13 cellular contexts compared by ENCODE assay signal in the genomic region with DNA sequence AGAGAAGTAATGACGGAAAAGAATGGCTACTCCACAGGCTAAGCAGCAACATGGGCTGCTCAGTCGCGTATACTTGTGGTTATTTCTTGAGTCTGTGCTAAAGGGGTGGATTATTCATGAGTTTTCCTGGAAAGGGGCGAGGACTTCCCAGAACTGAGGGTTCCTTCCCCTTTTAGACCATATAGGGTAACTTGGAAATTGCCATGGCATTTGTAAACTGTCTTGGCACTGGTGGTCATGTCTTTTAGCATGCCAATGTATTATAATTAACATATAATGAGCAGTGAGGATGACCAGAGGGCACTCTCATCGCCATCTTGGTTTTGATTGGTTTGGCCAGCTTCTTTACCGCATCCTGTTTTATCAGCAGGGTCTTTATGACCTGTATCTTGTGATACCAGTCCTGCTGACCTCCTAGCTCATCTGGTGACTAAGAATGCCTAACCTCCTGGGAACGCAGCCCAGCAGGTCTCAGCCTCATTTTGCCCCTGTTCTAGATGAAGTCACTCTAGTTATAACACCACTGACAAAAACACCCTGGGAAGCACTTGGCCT. TPM values are rescaled to one million over a fixed set of nuclear protein-coding genes. Genes with fewer than 3 reads are reported as not detected.
DNase-seq lines count a peak whose midpoint lies in the region; ATAC-seq, FAIRE-seq and TF ChIP-seq lines count a peak whose summit lies in the region.
"Had no signal": no experiment of that assay in that cellular context is flagged by ENCODE, and none has a peak within 500 bp of the region (broad histone marks: within the 10 kb centered on the region; RNA-seq: fewer than 3 reads in every experiment).

No MANE protein-coding gene starts in this region.

- H3K4me1 Mint-ChIP-seq in dendritic cell treated with granulocyte-macrophage colony-stimulating factor and Interleukin-4, amounts not matched to agents 40 ng/mL and 50 ng/mL, for 4 days (ENCODE audit: low read depth), result peaks cover 39% of the 10 kb centered on the region

- DNase-seq in ACHN, result peak; percentile 2
- DNase-seq in H54 (ENCODE audit: insufficient read length, low spot score), result peak; percentile 23
- DNase-seq in RPMI7951 (ENCODE audit: low read depth), result peak; percentile 83
- DNase-seq in iPS-NIHi11 (ENCODE audit: low spot score), result no peak
- DNase-seq in NCI-H1105 treated with DMSO at 0.1 percent for 48 hours (lab: John Stamatoyannopoulos, UW), result no peak
- DNase-seq in left ventricle myocardium superior, result no peak
- DNase-seq: NCI-H1417 treated with DMSO at 0.1 percent for 48 hours, NCI-H345, WERI-Rb-1 had no signal

- H3K4me3 Mint-ChIP-seq in dendritic cell treated with granulocyte-macrophage colony-stimulating factor and Interleukin-4, amounts not matched to agents 40 ng/mL and 50 ng/mL, for 4 days, result peak overlapping the region; percentile 53

- H3K9me3 Mint-ChIP-seq in dendritic cell treated with granulocyte-macrophage colony-stimulating factor and Interleukin-4, amounts not matched to agents 40 ng/mL and 50 ng/mL, for 4 days, result no peaks in the 10 kb centered on the region

- no peak for FAIRE-seq in H54 (lab: Jason Lieb, UNC)

- no peaks in the 10 kb centered on the region for H3K36me3 Mint-ChIP-seq in dendritic cell treated with granulocyte-macrophage colony-stimulating factor and Interleukin-4, amounts not matched to agents 40 ng/mL and 50 ng/mL, for 4 days (ENCODE audit: low read depth)

- peak overlapping the region; percentile 84 for H3K27ac Mint-ChIP-seq in dendritic cell treated with granulocyte-macrophage colony-stimulating factor and Interleukin-4, amounts not matched to agents 40 ng/mL and 50 ng/mL, for 4 days

- in situ Hi-C loops in ACHN (cut with HindIII; ENCODE audit: low pct_ligation_motif_present, low pct_unique_long_range_greater_than_20kb, low sequenced_read_pairs), result no loop called here

- ATAC-seq in HG03175 (IDR thresholded peaks at IDR 0.05; ENCODE audit: unreplicated experiment) (no peak), left ventricle myocardium superior (no peak)

- intact Hi-C loops in dendritic cell treated with granulocyte-macrophage colony-stimulating factor and Interleukin-4, amounts not matched to agents 40 ng/mL and 50 ng/mL, for 4 days (cut with micrococcal nuclease), result loop anchor here (5.0 kb wide), 1 partner anchor 50 kb away; no protein-coding TSS in a partner anchor
- intact Hi-C loops in left ventricle myocardium superior (cut with micrococcal nuclease), result no loop called here

- peaks cover 16% of the 10 kb centered on the region for H3K27me3 Mint-ChIP-seq in dendritic cell treated with granulocyte-macrophage colony-stimulating factor and Interleukin-4, amounts not matched to agents 40 ng/mL and 50 ng/mL, for 4 days

- TF ChIP-seq POLR2A in H54 (IDR thresholded peaks at IDR 0.05; ENCODE audit: low read depth, low read length), result no peak

RNA-seq across cellular contexts. Expression of a gene that starts 11.4 kb away (rescaled TPM):
- not detected in 2 replicates for total RNA-seq in RPMI7951 (2014; rRNA removed; shearing (Covaris generic))
- total RNA-seq in left ventricle myocardium superior, result 0.25 TPM
- total RNA-seq: chondrocyte had no signal

RNA-seq across cellular contexts. Expression of a gene that starts 53.8 kb away (rescaled TPM):
- 0.24 and 0.29 TPM in 2 replicates for total RNA-seq in RPMI7951 (2014; rRNA removed; shearing (Covaris generic))
- total RNA-seq in left ventricle myocardium superior, result not detected
- total RNA-seq: right atrium auricular region had no signal

Comparison
In these comparisons a context has a peak if more than half of its experiments do, and no peak if none do; other contexts are left out.
1. DNase-seq: peak in ACHN (single experiment), H54 (single experiment) and RPMI7951 (single experiment); none in iPS-NIHi11 (single experiment), NCI-H1105 treated with DMSO at 0.1 percent for 48 hours (single experiment) and left ventricle myocardium superior (single experiment).